Comparison of ENCODE assay signal across 10 cellular contexts in genomic region chr1:165854101-165854845, GRCh38. TPM values are rescaled to one million over a fixed set of nuclear protein-coding genes. Genes with fewer than 3 reads are reported as not detected.
DNase-seq lines count a peak whose midpoint lies in the region; ATAC-seq and TF ChIP-seq lines count a peak whose summit lies in the region.
"Had no signal": no experiment of that assay in that cellular context is flagged by ENCODE, and none has a peak within 500 bp of the region (broad histone marks: within the 10 kb centered on the region; RNA-seq: fewer than 3 reads in every experiment).

No MANE protein-coding gene starts in this region.

- H3K9ac ChIP-seq in SK-N-SH, result peak overlapping the region; percentile 30; the same call in 1 of the 2 replicates

- H3K4me1 ChIP-seq in SK-N-SH (ENCODE audit: control insufficient read depth in 1 of 2, insufficient read depth in 2 of 2, low read depth in 1 of 2, low read length in 1 of 2) (peaks cover 18 to 36% of the 10 kb centered on the region in 2 experiments; a peak in 3 of 4 replicates), heart left ventricle (peaks cover 0 to 76% (median 39%) of the 10 kb centered on the region in 12 donors), gastroesophageal sphincter (peaks cover 0 to 11% (median 0%) of the 10 kb centered on the region in 3 donors)

- H4K20me1 ChIP-seq in SK-N-SH (ENCODE audit: insufficient read depth), result peaks cover 21% of the 10 kb centered on the region

- H3K4me3 ChIP-seq in SK-N-SH (ENCODE audit: low read depth in 2 of 2, low read length in 1 of 2) (0 out of 4 replicates have a peak overlapping the region, but pooled peaks of 1 of the 2 experiments have one; percentile 14), heart left ventricle (no peak overlapping the region), gastroesophageal sphincter (no peak overlapping the region)

- TF ChIP-seq RAD21 in SK-N-SH (IDR thresholded peaks at IDR 0.05; ENCODE audit: low read length), result no peak

- H3K9me3 ChIP-seq in SK-N-SH (no peaks in the 10 kb centered on the region), heart left ventricle (no peaks in the 10 kb centered on the region), gastroesophageal sphincter (no peaks in the 10 kb centered on the region)

- CTCF ChIA-PET in SK-N-SH (lab: Yijun Ruan, JAX), result interaction anchor here (1.0 kb wide), 1 partner anchor 9 kb away, joined by 3 read pairs; no protein-coding TSS in a partner anchor

- DNase-seq in A172 (ENCODE audit: low spot score), result peak; percentile 69
- DNase-seq in SK-N-SH, result no peak
- DNase-seq in heart left ventricle, result peak in 3 of 5 donors; percentile 16 to 39 (median 34)
- DNase-seq in D341Med (ENCODE audit: low spot score), result no peak
- DNase-seq in progenitor cell of endocrine pancreas (ENCODE audit: low spot score, unreplicated experiment), result no peak
- DNase-seq in activated CD4-positive, CD25-positive, alpha-beta regulatory T cell (lab: John Stamatoyannopoulos, UW), result no peak
- DNase-seq: stimulated activated CD4-positive, alpha-beta T cell treated with anti-CD3 and anti-CD28 coated beads, Interleukin-12 subunit alpha, Interleukin-12 subunit beta, amount 100 ng/mL, for 4 hours had no signal

- H3K27me3 Mint-ChIP-seq in progenitor cell of endocrine pancreas, result no peaks in the 10 kb centered on the region

- no peaks in the 10 kb centered on the region for H3K36me3 Mint-ChIP-seq in progenitor cell of endocrine pancreas (ENCODE audit: insufficient read depth)

- intact Hi-C loops in heart left ventricle (cut with DNase I), result no loop called here

- H3F3A ChIP-seq in SK-N-SH (replicated peaks; ENCODE audit: insufficient read depth), result peaks cover 7% of the 10 kb centered on the region

- TF ChIP-seq EP300 in SK-N-SH (IDR thresholded peaks at IDR 0.05; ENCODE audit: borderline replicate concordance in 1 of 2, low read depth in 1 of 2, low read length in 1 of 2) (no peak), gastroesophageal sphincter (IDR thresholded peaks at IDR 0.05) (no peak)

- WGBS in SK-N-SH (ENCODE audit: low lambda C conversion rate), result 74% methylated on average over 7 of the region's 7 CpGs
- 56 to 64% (median 61%) methylated on average over 7 of the region's 7 CpGs for WGBS in heart left ventricle, 4 donors
- 66 to 69% methylated on average over 5 of the region's 7 CpGs for WGBS in gastroesophageal sphincter (ENCODE audit: low coverage in 1 of 2), 2 donors

- POLR2A ChIA-PET in SK-N-SH (lab: Yijun Ruan, JAX), result no interaction called here

- peaks cover 43% of the 10 kb centered on the region for H3K4me1 Mint-ChIP-seq in progenitor cell of endocrine pancreas (ENCODE audit: low read depth)

- H3K9me3 Mint-ChIP-seq in progenitor cell of endocrine pancreas (ENCODE audit: low read depth), result no peaks in the 10 kb centered on the region
- H3K9me3 Mint-ChIP-seq: activated naive CD4-positive, alpha-beta T cell treated with anti-CD3 and anti-CD28 coated beads, Interleukin-2, amount 50 U/mL, for 72 hours had no signal

- H3K36me3 ChIP-seq in SK-N-SH (replicated peaks in 1 of 2; ENCODE audit: control insufficient read depth in 1 of 2, insufficient read depth in 2 of 2, low read length in 1 of 2) (no peaks in the 10 kb centered on the region), heart left ventricle (no peaks in the 10 kb centered on the region), gastroesophageal sphincter (no peaks in the 10 kb centered on the region)

- H3K79me2 ChIP-seq in SK-N-SH (ENCODE audit: insufficient read depth), result peaks cover 85% of the 10 kb centered on the region

- no peak for TF ChIP-seq POLR2A in heart left ventricle (IDR thresholded peaks at IDR 0.05)
- TF ChIP-seq POLR2A in gastroesophageal sphincter (IDR thresholded peaks at IDR 0.05), result no peak

- no peak overlapping the region for H2AFZ ChIP-seq in SK-N-SH (ENCODE audit: low read depth)

- H3K27ac Mint-ChIP-seq in progenitor cell of endocrine pancreas, result no peak overlapping the region
- H3K27ac Mint-ChIP-seq: activated naive CD4-positive, alpha-beta T cell treated with anti-CD3 and anti-CD28 coated beads, Interleukin-2, amount 50 U/mL, for 72 hours had no signal

- H3K27ac ChIP-seq in SK-N-SH (ENCODE audit: low read depth in 2 of 2, low read length in 1 of 2) (peak overlapping the region; percentile 31 to 53; a peak in 3 of 4 replicates), heart left ventricle (peak overlapping the region in 5 of 12 donors; percentile 27 to 52 (median 39)), gastroesophageal sphincter (no peak overlapping the region)

- no peaks in the 10 kb centered on the region for H3K9me2 ChIP-seq in SK-N-SH

- H3K4me2 ChIP-seq in SK-N-SH, result peak overlapping the region; percentile 51

- TF ChIP-seq CTCF in SK-N-SH (IDR thresholded peaks at IDR 0.05) (no peak), heart left ventricle (IDR thresholded peaks at IDR 0.05) (no peak), progenitor cell of endocrine pancreas (IDR thresholded peaks at IDR 0.05; ENCODE audit: unreplicated experiment) (no peak), gastroesophageal sphincter (IDR thresholded peaks at IDR 0.05) (no peak)

- no peaks in the 10 kb centered on the region for H3K27me3 ChIP-seq in SK-N-SH (ENCODE audit: insufficient read depth)
- no peaks in the 10 kb centered on the region for H3K27me3 ChIP-seq in heart left ventricle
- H3K27me3 ChIP-seq in gastroesophageal sphincter, result no peaks in the 10 kb centered on the region

- H3K4me3 Mint-ChIP-seq in progenitor cell of endocrine pancreas (ENCODE audit: low read depth), result no peak overlapping the region

- peak; percentile 29 for ATAC-seq in GM21825 (IDR thresholded peaks at IDR 0.05; ENCODE audit: unreplicated experiment)
- peak; percentile 48 to 83 (median 80) for ATAC-seq in heart left ventricle
- no peak for ATAC-seq in gastroesophageal sphincter
- ATAC-seq: activated naive CD4-positive, alpha-beta T cell treated with anti-CD3 and anti-CD28 coated beads, Interleukin-2, amount 50 U/mL, for 72 hours had no signal

TF ChIP-seq in SK-N-SH, 30 proteins besides CTCF, POLR2A, EP300 and RAD21 (continues in another document):
- no peak for TF ChIP-seq TAF1 (IDR thresholded peaks at IDR 0.05; ENCODE audit: borderline replicate concordance, low read depth, low read length)
- TF ChIP-seq USF1 (IDR thresholded peaks at IDR 0.05; ENCODE audit: borderline replicate concordance, low read depth), result no peak
- no peak for TF ChIP-seq EZH2phosphoT487 (IDR thresholded peaks at IDR 0.05; ENCODE audit: borderline replicate concordance, low read depth)
- TF ChIP-seq CHD2 (IDR thresholded peaks at IDR 0.05; ENCODE audit: low read length, partially characterized antibody), result no peak
- no peak for TF ChIP-seq FOXJ3 (CRISPR knock-in tag; IDR thresholded peaks at IDR 0.05)
- no peak for TF ChIP-seq FOXM1 (IDR thresholded peaks at IDR 0.05; ENCODE audit: low read depth)
- TF ChIP-seq GABPA (IDR thresholded peaks at IDR 0.05; ENCODE audit: low read depth), result no peak
- no peak for TF ChIP-seq JUND (IDR thresholded peaks at IDR 0.05)
- TF ChIP-seq TCF12 (IDR thresholded peaks at IDR 0.05), result peak; percentile 29; the same call in 1 of the 2 replicates
- TF ChIP-seq FOSL2 (IDR thresholded peaks at IDR 0.05; ENCODE audit: borderline replicate concordance, low read depth), result no peak
- no peak for TF ChIP-seq MEF2A (IDR thresholded peaks at IDR 0.05; ENCODE audit: borderline replicate concordance, low read depth)
- TF ChIP-seq ZBTB33 (IDR thresholded peaks at IDR 0.05; ENCODE audit: borderline replicate concordance, low read depth), result no peak
- peak; percentile 36; the same call in 1 of the 2 replicates for TF ChIP-seq ELF1 (IDR thresholded peaks at IDR 0.05)
- TF ChIP-seq, protein P1, sequence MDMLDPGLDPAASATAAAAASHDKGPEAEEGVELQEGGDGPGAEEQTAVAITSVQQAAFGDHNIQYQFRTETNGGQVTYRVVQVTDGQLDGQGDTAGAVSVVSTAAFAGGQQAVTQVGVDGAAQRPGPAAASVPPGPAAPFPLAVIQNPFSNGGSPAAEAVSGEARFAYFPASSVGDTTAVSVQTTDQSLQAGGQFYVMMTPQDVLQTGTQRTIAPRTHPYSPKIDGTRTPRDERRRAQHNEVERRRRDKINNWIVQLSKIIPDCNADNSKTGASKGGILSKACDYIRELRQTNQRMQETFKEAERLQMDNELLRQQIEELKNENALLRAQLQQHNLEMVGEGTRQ (IDR thresholded peaks at IDR 0.05; ENCODE audit: borderline replicate concordance, low read depth, low read length), result no peak
- TF ChIP-seq POLR2AphosphoS5 (IDR thresholded peaks at IDR 0.05; ENCODE audit: low read depth, low read length), result no peak
- TF ChIP-seq RCOR1 (IDR thresholded peaks at IDR 0.05; ENCODE audit: low read length), result no peak
- no peak for TF ChIP-seq YY1 (IDR thresholded peaks at IDR 0.05; ENCODE audit: low read depth)

RNA-seq across cellular contexts. Expression of gene UCK2, which starts 26.9 kb away (rescaled TPM):
- total RNA-seq in A172 (2014; rRNA removed; shearing (Covaris generic)), result 71.3 and 104 TPM in 2 replicates
- polyA plus RNA-seq in SK-N-SH (2012; rRNA removed) (50.1 and 53.7 TPM in 2 replicates), heart left ventricle (10 to 100 TPM in 1 of 2 donors, 1 to 10 TPM in 1; 4.5 to 53.7 TPM)
- 40.5 and 49.8 TPM in 2 replicates for polyA plus RNA-seq in SK-N-SH (2012; cell fraction: cytosol; rRNA removed)
- polyA plus RNA-seq in SK-N-SH (2012; cell fraction: nucleus; rRNA removed), result 41.0 and 41.1 TPM in 2 replicates
- total RNA-seq in heart left ventricle (10 to 100 TPM in 7 of 9 donors, 1 to 10 TPM in 2; 7.6 to 26.6 (median 13.9) TPM), progenitor cell of endocrine pancreas (29.7 and 30.6 TPM in 2 replicates), gastroesophageal sphincter (10 to 100 TPM; 20.9 to 30.4 (median 29.2) TPM)

Comparison
In these comparisons a context has a peak if more than half of its experiments do, and no peak if none do; other contexts are left out.
1. DNase-seq: peak in A172 (single experiment) and heart left ventricle (3 of 5); none in SK-N-SH (single experiment), D341Med (single experiment), progenitor cell of endocrine pancreas (single experiment) and activated CD4-positive, CD25-positive, alpha-beta regulatory T cell (0 of 4).
2. H3K27ac ChIP-seq: peak in SK-N-SH (2 of 2); none in gastroesophageal sphincter (0 of 4).